In genomic region chr2:9799011-9799596, GRCh38 we compare ENCODE assay signal across 1 cellular context.
A peak's percentile ranks its signal among the peaks of the same experiment; 100 is the strongest.
TF ChIP-seq lines count a peak whose summit lies in the region.

No MANE protein-coding gene starts in this region.

TF ChIP-seq in HepG2, 621 proteins besides CTCF, POLR2A, EP300 and RAD21 (continued from another document and continues in another):
- TF ChIP-seq ZBTB3 (CRISPR knock-in tag; IDR thresholded peaks at IDR 0.05; ENCODE audit: borderline replicate concordance, low read depth): 0 out of 2 replicates have a peak, but pooled peaks have one; percentile 22
- TF ChIP-seq ZBTB7B (CRISPR knock-in tag; IDR thresholded peaks at IDR 0.05): peak; percentile 63; the same call in 1 of the 2 replicates
- peak; percentile 51; the same call in 1 of the 2 replicates for TF ChIP-seq ZMYM2 (CRISPR knock-in tag; IDR thresholded peaks at IDR 0.05)
- peak; percentile 92 for TF ChIP-seq ELF3 (CRISPR knock-in tag; IDR thresholded peaks at IDR 0.05)
- no peak for TF ChIP-seq NPAS2 (CRISPR knock-in tag; IDR thresholded peaks at IDR 0.05; ENCODE audit: borderline replicate concordance)
- TF ChIP-seq PAF1 (CRISPR knock-in tag; IDR thresholded peaks at IDR 0.05): no peak
- TF ChIP-seq SNRNP70 (IDR thresholded peaks at IDR 0.05; ENCODE audit: low read depth, low read length): no peak
- no peak for TF ChIP-seq ZMYM4 (CRISPR knock-in tag; IDR thresholded peaks at IDR 0.05)
- peak; percentile 38; the same call in 1 of the 2 replicates for TF ChIP-seq ZNF446 (CRISPR knock-in tag; IDR thresholded peaks at IDR 0.05)
- TF ChIP-seq FOSL2 (CRISPR knock-in tag; IDR thresholded peaks at IDR 0.05): no peak
- TF ChIP-seq NR2F6 (IDR thresholded peaks at IDR 0.05): peak; percentile 40; the same call in 1 of the 2 replicates
- TF ChIP-seq NR2F6 (CRISPR knock-in tag; IDR thresholded peaks at IDR 0.05): peak; percentile 26; the same call in 1 of the 2 replicates
- no peak for TF ChIP-seq TSC22D2 (CRISPR knock-in tag; IDR thresholded peaks at IDR 0.05; ENCODE audit: borderline replicate concordance)
- TF ChIP-seq ZNF362 (CRISPR knock-in tag; IDR thresholded peaks at IDR 0.05; ENCODE audit: borderline replicate concordance): no peak
- TF ChIP-seq MIXL1 (CRISPR knock-in tag; IDR thresholded peaks at IDR 0.05): 0 out of 2 replicates have a peak, but pooled peaks have one; percentile 20
- peak; percentile 61; the same call in 1 of the 2 replicates for TF ChIP-seq RXRB (CRISPR knock-in tag; IDR thresholded peaks at IDR 0.05; ENCODE audit: borderline replicate concordance)
- TF ChIP-seq ZNF841 (CRISPR knock-in tag; IDR thresholded peaks at IDR 0.05; ENCODE audit: borderline replicate concordance): no peak
- peak; percentile 67; the same call in 1 of the 2 replicates for TF ChIP-seq ZNF605 (CRISPR knock-in tag; IDR thresholded peaks at IDR 0.05)
- TF ChIP-seq AKNA (CRISPR knock-in tag; IDR thresholded peaks at IDR 0.05; ENCODE audit: borderline replicate concordance): no peak
- 0 out of 2 replicates have a peak, but pooled peaks have one; percentile 24 for TF ChIP-seq IKZF5 (CRISPR knock-in tag; IDR thresholded peaks at IDR 0.05)
- TF ChIP-seq ZNF292 (CRISPR knock-in tag; IDR thresholded peaks at IDR 0.05; ENCODE audit: borderline replicate concordance, low read depth): no peak
- TF ChIP-seq NBN (conservative IDR thresholded peaks at IDR 0.05): no peak
- peak; percentile 66; the same call in 1 of the 2 replicates for TF ChIP-seq ZNF589 (CRISPR knock-in tag; conservative IDR thresholded peaks at IDR 0.05)
- TF ChIP-seq ZNF883 (CRISPR knock-in tag; IDR thresholded peaks at IDR 0.05; ENCODE audit: not compliant biosample characterization): peak; percentile 8
- TF ChIP-seq LBX2 (CRISPR knock-in tag; IDR thresholded peaks at IDR 0.05; ENCODE audit: borderline replicate concordance): 0 out of 2 replicates have a peak, but pooled peaks have one; percentile 7
- no peak for TF ChIP-seq RFXAP (CRISPR knock-in tag; IDR thresholded peaks at IDR 0.05; ENCODE audit: borderline replicate concordance)
- peak; percentile 14; the same call in 1 of the 2 replicates for TF ChIP-seq GATA4 (IDR thresholded peaks at IDR 0.05; ENCODE audit: borderline replicate concordance, low read depth)
- TF ChIP-seq SOX13 (IDR thresholded peaks at IDR 0.05): no peak
- TF ChIP-seq SOX13 (CRISPR knock-in tag; conservative IDR thresholded peaks at IDR 0.05 in 1 of 2, IDR thresholded peaks at IDR 0.05 in 1 of 2): 0 out of 4 replicates have a peak, but pooled peaks of 1 of the 2 experiments have one; percentile 18
- TF ChIP-seq MXD4 (CRISPR knock-in tag; IDR thresholded peaks at IDR 0.05): 0 out of 2 replicates have a peak, but pooled peaks have one; percentile 12
- 0 out of 2 replicates have a peak, but pooled peaks have one; percentile 27 for TF ChIP-seq AHDC1 (CRISPR knock-in tag; IDR thresholded peaks at IDR 0.05; ENCODE audit: borderline replicate concordance)
- TF ChIP-seq HNF4A (CRISPR knock-in tag; IDR thresholded peaks at IDR 0.05): peak; percentile 28; the same call in 1 of the 2 replicates
- TF ChIP-seq IRF2 (CRISPR knock-in tag; IDR thresholded peaks at IDR 0.05): 0 out of 2 replicates have a peak, but pooled peaks have one; percentile 24
- no peak for TF ChIP-seq KLF11 (CRISPR knock-in tag; IDR thresholded peaks at IDR 0.05)
- TF ChIP-seq KDM6A (CRISPR knock-in tag; IDR thresholded peaks at IDR 0.05; ENCODE audit: low read depth): peak; percentile 22; the same call in 1 of the 2 replicates
- peak; percentile 5; the same call in 1 of the 2 replicates for TF ChIP-seq ZNF451 (CRISPR knock-in tag; IDR thresholded peaks at IDR 0.05)
- peak; percentile 66; the same call in 1 of the 2 replicates for TF ChIP-seq TFAP4 (IDR thresholded peaks at IDR 0.05; ENCODE audit: borderline replicate concordance, low read depth)
- TF ChIP-seq HOXA9 (CRISPR knock-in tag; IDR thresholded peaks at IDR 0.05; ENCODE audit: borderline replicate concordance): no peak
- 0 out of 2 replicates have a peak, but pooled peaks have one; percentile 63 for TF ChIP-seq KAT7 (CRISPR knock-in tag; IDR thresholded peaks at IDR 0.05; ENCODE audit: borderline replicate concordance)
- no peak for TF ChIP-seq ONECUT2 (CRISPR knock-in tag; IDR thresholded peaks at IDR 0.05)
- TF ChIP-seq CC2D1A (CRISPR knock-in tag; IDR thresholded peaks at IDR 0.05): no peak
- no peak for TF ChIP-seq PAWR (CRISPR knock-in tag; IDR thresholded peaks at IDR 0.05; ENCODE audit: borderline replicate concordance)
- no peak for TF ChIP-seq ELK4 (CRISPR knock-in tag; IDR thresholded peaks at IDR 0.05; ENCODE audit: borderline replicate concordance)
- no peak for TF ChIP-seq MTF2 (CRISPR knock-in tag; IDR thresholded peaks at IDR 0.05; ENCODE audit: borderline replicate concordance)
- TF ChIP-seq DDIT3 (CRISPR knock-in tag; IDR thresholded peaks at IDR 0.05): no peak
- peak; percentile 52; the same call in 1 of the 2 replicates for TF ChIP-seq HNF4G (IDR thresholded peaks at IDR 0.05; ENCODE audit: borderline replicate concordance, low read depth, low read length)
- no peak; the same call in 1 of the 2 replicates for TF ChIP-seq HNF4G (CRISPR knock-in tag; IDR thresholded peaks at IDR 0.05; ENCODE audit: borderline replicate concordance, low read depth)
- TF ChIP-seq ZBTB20 (CRISPR knock-in tag; IDR thresholded peaks at IDR 0.05; ENCODE audit: borderline replicate concordance, low read depth): 0 out of 2 replicates have a peak, but pooled peaks have one; percentile 1
- peak; percentile 29; the same call in 1 of the 2 replicates for TF ChIP-seq ZNF598 (CRISPR knock-in tag; IDR thresholded peaks at IDR 0.05; ENCODE audit: borderline replicate concordance)
- 0 out of 2 replicates have a peak, but pooled peaks have one; percentile 12 for TF ChIP-seq ZNF788 (CRISPR knock-in tag; IDR thresholded peaks at IDR 0.05; ENCODE audit: borderline replicate concordance)
